ENCODE assay signal across 1 cellular context in the genomic region with DNA sequence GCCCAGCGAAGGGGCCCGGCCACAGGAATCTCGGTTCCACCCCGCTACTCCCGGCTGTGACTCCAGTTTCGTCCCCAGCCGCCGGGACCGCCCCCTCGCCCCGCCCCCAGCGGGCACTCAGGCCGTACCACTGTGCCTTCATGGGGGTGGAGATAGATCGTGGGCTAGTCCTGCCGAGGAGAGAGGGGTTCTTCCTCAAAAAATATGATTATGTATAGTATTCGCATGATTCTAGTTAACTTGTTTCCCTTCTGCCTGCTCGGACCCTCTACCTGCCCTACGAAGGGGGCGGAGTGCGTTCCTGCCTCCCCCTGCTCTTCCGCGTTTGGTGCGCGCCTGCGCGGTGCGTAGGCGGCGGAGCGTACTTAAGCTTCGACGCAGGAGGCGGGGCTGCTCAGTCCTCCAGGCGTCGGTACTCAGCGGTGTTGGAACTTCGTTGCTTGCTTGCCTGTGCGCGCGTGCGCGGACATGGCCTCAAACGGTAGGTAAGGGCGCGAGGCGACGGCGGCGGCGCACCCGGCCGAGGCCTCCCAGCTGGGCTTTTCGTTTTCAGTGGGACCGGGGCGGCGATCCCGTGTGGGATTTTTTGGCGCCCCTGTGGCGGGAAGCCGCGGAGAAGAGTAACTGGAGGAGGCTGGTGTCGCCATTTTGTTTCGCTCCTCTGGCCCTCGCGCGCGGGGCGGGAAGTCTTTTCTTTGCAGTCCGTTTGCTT.
TF ChIP-seq lines count a peak whose summit lies in the region.

A gene (plus strand): TSS at position 393 of the 712 bp plus-strand sequence. CDS start 76 bp downstream, at position 469.

TF ChIP-seq in GM12878, 131 proteins besides CTCF, POLR2A, EP300 and RAD21 (continued from another document):
- TF ChIP-seq, protein P1, sequence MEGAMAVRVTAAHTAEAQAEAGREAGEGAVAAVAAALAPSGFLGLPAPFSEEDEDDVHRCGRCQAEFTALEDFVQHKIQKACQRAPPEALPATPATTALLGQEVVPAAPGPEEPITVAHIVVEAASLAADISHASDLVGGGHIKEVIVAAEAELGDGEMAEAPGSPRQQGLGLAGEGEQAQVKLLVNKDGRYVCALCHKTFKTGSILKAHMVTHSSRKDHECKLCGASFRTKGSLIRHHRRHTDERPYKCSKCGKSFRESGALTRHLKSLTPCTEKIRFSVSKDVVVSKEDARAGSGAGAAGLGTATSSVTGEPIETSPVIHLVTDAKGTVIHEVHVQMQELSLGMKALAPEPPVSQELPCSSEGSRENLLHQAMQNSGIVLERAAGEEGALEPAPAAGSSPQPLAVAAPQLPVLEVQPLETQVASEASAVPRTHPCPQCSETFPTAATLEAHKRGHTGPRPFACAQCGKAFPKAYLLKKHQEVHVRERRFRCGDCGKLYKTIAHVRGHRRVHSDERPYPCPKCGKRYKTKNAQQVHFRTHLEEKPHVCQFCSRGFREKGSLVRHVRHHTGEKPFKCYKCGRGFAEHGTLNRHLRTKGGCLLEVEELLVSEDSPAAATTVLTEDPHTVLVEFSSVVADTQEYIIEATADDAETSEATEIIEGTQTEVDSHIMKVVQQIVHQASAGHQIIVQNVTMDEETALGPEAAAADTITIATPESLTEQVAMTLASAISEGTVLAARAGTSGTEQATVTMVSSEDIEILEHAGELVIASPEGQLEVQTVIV (IDR thresholded peaks at IDR 0.05; ENCODE audit: borderline replicate concordance, partially characterized antibody), result peak; percentile 93
- TF ChIP-seq, protein P2, sequence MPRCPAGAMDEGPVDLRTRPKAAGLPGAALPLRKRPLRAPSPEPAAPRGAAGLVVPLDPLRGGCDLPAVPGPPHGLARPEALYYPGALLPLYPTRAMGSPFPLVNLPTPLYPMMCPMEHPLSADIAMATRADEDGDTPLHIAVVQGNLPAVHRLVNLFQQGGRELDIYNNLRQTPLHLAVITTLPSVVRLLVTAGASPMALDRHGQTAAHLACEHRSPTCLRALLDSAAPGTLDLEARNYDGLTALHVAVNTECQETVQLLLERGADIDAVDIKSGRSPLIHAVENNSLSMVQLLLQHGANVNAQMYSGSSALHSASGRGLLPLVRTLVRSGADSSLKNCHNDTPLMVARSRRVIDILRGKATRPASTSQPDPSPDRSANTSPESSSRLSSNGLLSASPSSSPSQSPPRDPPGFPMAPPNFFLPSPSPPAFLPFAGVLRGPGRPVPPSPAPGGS (IDR thresholded peaks at IDR 0.05; ENCODE audit: borderline replicate concordance, insufficient read depth, low read depth, low read length, poor library complexity, severe bottlenecking), result peak; percentile 61
- TF ChIP-seq KLF5 (IDR thresholded peaks at IDR 0.05; ENCODE audit: partially characterized antibody), result peak; percentile 100
- peak; percentile 100 for TF ChIP-seq JUND (IDR thresholded peaks at IDR 0.05; ENCODE audit: low read depth, low read length)
- TF ChIP-seq, protein P3, sequence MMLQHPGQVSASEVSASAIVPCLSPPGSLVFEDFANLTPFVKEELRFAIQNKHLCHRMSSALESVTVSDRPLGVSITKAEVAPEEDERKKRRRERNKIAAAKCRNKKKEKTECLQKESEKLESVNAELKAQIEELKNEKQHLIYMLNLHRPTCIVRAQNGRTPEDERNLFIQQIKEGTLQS (IDR thresholded peaks at IDR 0.05; ENCODE audit: borderline replicate concordance, extremely low read depth, low read depth, low read length), result no peak
- no peak; the same call in 1 of the 2 replicates for TF ChIP-seq NFIC (IDR thresholded peaks at IDR 0.05; ENCODE audit: low read depth, low read length)
- TF ChIP-seq, protein P4, sequence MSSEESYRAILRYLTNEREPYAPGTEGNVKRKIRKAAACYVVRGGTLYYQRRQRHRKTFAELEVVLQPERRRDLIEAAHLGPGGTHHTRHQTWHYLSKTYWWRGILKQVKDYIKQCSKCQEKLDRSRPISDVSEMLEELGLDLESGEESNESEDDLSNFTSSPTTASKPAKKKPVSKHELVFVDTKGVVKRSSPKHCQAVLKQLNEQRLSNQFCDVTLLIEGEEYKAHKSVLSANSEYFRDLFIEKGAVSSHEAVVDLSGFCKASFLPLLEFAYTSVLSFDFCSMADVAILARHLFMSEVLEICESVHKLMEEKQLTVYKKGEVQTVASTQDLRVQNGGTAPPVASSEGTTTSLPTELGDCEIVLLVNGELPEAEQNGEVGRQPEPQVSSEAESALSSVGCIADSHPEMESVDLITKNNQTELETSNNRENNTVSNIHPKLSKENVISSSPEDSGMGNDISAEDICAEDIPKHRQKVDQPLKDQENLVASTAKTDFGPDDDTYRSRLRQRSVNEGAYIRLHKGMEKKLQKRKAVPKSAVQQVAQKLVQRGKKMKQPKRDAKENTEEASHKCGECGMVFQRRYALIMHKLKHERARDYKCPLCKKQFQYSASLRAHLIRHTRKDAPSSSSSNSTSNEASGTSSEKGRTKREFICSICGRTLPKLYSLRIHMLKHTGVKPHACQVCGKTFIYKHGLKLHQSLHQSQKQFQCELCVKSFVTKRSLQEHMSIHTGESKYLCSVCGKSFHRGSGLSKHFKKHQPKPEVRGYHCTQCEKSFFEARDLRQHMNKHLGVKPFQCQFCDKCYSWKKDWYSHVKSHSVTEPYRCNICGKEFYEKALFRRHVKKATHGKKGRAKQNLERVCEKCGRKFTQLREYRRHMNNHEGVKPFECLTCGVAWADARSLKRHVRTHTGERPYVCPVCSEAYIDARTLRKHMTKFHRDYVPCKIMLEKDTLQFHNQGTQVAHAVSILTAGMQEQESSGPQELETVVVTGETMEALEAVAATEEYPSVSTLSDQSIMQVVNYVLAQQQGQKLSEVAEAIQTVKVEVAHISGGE (CRISPR knock-in tag; IDR thresholded peaks at IDR 0.05), result no peak
- peak; percentile 84; the same call in 1 of the 2 replicates for TF ChIP-seq RB1 (IDR thresholded peaks at IDR 0.05; ENCODE audit: borderline replicate concordance)
- TF ChIP-seq, protein P5, sequence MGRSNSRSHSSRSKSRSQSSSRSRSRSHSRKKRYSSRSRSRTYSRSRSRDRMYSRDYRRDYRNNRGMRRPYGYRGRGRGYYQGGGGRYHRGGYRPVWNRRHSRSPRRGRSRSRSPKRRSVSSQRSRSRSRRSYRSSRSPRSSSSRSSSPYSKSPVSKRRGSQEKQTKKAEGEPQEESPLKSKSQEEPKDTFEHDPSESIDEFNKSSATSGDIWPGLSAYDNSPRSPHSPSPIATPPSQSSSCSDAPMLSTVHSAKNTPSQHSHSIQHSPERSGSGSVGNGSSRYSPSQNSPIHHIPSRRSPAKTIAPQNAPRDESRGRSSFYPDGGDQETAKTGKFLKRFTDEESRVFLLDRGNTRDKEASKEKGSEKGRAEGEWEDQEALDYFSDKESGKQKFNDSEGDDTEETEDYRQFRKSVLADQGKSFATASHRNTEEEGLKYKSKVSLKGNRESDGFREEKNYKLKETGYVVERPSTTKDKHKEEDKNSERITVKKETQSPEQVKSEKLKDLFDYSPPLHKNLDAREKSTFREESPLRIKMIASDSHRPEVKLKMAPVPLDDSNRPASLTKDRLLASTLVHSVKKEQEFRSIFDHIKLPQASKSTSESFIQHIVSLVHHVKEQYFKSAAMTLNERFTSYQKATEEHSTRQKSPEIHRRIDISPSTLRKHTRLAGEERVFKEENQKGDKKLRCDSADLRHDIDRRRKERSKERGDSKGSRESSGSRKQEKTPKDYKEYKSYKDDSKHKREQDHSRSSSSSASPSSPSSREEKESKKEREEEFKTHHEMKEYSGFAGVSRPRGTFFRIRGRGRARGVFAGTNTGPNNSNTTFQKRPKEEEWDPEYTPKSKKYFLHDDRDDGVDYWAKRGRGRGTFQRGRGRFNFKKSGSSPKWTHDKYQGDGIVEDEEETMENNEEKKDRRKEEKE (IDR thresholded peaks at IDR 0.05), result peak; percentile 99
- peak; percentile 45 for TF ChIP-seq IKZF1 (conservative IDR thresholded peaks at IDR 0.05)
